ENCODE assay signal across 1 cellular context in the genomic region with DNA sequence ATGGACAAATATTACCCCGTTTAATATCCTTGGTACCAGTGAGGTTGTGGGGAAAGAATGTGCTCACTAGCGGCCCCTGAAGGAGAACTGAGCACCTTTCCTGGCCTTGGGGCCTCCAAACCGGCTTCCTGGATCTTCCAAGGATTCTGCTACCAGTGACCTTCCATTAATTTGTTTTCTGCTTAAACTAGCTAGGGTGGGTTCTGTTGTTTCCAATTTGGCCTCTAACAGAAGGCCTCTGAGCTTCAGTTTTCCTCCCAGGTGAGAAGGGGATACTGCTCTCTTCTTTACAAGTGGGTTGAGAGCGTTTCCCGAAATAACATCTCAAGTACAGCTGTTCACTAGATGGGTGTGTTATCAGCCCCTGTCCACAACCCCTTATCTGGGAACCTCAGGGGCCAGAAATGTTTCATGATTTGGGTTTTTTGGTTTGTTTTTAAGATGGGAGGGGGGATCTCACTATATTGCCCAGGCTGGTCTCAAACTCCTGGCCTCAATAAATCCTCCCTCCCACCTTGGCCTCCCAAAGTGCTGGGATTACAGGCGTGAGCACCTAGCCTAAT.
TF ChIP-seq lines count a peak whose summit lies in the region.

No MANE protein-coding gene starts in this region.

TF ChIP-seq in HepG2, 621 proteins besides CTCF, POLR2A, EP300 and RAD21:
- TF ChIP-seq ZNF224 (CRISPR knock-in tag; IDR thresholded peaks at IDR 0.05) (no peak), ZNF557 (CRISPR knock-in tag; IDR thresholded peaks at IDR 0.05) (no peak), KDM2A (CRISPR knock-in tag; IDR thresholded peaks at IDR 0.05; ENCODE audit: borderline replicate concordance, low read depth) (no peak), TSC22D2 (CRISPR knock-in tag; IDR thresholded peaks at IDR 0.05; ENCODE audit: borderline replicate concordance) (no peak), MAFG (CRISPR knock-in tag; IDR thresholded peaks at IDR 0.05) (no peak), ZSCAN31 (CRISPR knock-in tag; IDR thresholded peaks at IDR 0.05; ENCODE audit: low read depth) (no peak), JUNB (CRISPR knock-in tag; IDR thresholded peaks at IDR 0.05; ENCODE audit: borderline replicate concordance) (no peak), HNRNPK (IDR thresholded peaks at IDR 0.05; ENCODE audit: low read depth, low read length, poor library complexity, severe bottlenecking) (no peak), FLYWCH1 (CRISPR knock-in tag; IDR thresholded peaks at IDR 0.05) (no peak)
- TF ChIP-seq, protein P1, sequence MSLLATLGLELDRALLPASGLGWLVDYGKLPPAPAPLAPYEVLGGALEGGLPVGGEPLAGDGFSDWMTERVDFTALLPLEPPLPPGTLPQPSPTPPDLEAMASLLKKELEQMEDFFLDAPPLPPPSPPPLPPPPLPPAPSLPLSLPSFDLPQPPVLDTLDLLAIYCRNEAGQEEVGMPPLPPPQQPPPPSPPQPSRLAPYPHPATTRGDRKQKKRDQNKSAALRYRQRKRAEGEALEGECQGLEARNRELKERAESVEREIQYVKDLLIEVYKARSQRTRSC (CRISPR knock-in tag; IDR thresholded peaks at IDR 0.05; ENCODE audit: low read depth): no peak
- TF ChIP-seq, protein P2, sequence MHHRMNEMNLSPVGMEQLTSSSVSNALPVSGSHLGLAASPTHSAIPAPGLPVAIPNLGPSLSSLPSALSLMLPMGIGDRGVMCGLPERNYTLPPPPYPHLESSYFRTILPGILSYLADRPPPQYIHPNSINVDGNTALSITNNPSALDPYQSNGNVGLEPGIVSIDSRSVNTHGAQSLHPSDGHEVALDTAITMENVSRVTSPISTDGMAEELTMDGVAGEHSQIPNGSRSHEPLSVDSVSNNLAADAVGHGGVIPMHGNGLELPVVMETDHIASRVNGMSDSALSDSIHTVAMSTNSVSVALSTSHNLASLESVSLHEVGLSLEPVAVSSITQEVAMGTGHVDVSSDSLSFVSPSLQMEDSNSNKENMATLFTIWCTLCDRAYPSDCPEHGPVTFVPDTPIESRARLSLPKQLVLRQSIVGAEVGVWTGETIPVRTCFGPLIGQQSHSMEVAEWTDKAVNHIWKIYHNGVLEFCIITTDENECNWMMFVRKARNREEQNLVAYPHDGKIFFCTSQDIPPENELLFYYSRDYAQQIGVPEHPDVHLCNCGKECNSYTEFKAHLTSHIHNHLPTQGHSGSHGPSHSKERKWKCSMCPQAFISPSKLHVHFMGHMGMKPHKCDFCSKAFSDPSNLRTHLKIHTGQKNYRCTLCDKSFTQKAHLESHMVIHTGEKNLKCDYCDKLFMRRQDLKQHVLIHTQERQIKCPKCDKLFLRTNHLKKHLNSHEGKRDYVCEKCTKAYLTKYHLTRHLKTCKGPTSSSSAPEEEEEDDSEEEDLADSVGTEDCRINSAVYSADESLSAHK (CRISPR knock-in tag; IDR thresholded peaks at IDR 0.05; ENCODE audit: borderline replicate concordance): no peak
- TF ChIP-seq, protein P3, sequence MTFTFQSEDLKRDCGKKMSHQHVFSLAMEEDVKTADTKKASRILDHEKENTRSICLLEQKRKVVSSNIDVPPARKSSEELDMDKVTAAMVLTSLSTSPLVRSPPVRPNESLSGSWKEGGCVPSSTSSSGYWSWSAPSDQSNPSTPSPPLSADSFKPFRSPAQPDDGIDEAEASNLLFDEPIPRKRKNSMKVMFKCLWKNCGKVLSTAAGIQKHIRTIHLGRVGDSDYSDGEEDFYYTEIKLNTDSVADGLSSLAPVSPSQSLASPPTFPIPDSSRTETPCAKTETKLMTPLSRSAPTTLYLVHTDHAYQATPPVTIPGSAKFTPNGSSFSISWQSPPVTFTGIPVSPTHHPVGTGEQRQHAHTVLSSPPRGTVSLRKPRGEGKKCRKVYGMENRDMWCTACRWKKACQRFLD (CRISPR knock-in tag; IDR thresholded peaks at IDR 0.05; ENCODE audit: borderline replicate concordance): no peak
- TF ChIP-seq, protein P4, sequence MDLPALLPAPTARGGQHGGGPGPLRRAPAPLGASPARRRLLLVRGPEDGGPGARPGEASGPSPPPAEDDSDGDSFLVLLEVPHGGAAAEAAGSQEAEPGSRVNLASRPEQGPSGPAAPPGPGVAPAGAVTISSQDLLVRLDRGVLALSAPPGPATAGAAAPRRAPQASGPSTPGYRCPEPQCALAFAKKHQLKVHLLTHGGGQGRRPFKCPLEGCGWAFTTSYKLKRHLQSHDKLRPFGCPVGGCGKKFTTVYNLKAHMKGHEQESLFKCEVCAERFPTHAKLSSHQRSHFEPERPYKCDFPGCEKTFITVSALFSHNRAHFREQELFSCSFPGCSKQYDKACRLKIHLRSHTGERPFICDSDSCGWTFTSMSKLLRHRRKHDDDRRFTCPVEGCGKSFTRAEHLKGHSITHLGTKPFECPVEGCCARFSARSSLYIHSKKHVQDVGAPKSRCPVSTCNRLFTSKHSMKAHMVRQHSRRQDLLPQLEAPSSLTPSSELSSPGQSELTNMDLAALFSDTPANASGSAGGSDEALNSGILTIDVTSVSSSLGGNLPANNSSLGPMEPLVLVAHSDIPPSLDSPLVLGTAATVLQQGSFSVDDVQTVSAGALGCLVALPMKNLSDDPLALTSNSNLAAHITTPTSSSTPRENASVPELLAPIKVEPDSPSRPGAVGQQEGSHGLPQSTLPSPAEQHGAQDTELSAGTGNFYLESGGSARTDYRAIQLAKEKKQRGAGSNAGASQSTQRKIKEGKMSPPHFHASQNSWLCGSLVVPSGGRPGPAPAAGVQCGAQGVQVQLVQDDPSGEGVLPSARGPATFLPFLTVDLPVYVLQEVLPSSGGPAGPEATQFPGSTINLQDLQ (CRISPR knock-in tag; IDR thresholded peaks at IDR 0.05): no peak
TF ChIP-seq in HepG2: peak in this region for 0.
